In genomic region chr22:43272869-43273318, GRCh38 we compare ENCODE assay signal across 1 cellular context.
TF ChIP-seq lines count a peak whose summit lies in the region.

No MANE protein-coding gene starts in this region.

TF ChIP-seq in H1, 55 proteins besides CTCF, POLR2A, EP300 and RAD21:
- no peak for TF ChIP-seq SIRT6 (IDR thresholded peaks at IDR 0.05; ENCODE audit: low read length)
- no peak for TF ChIP-seq YY1 (IDR thresholded peaks at IDR 0.05; ENCODE audit: low read depth, low read length)
- no peak for TF ChIP-seq TEAD4 (IDR thresholded peaks at IDR 0.05; ENCODE audit: low read depth, low read length)
- no peak for TF ChIP-seq EZH2 (IDR thresholded peaks at IDR 0.05; ENCODE audit: low read depth, low read length, severe bottlenecking)
- TF ChIP-seq RXRA (IDR thresholded peaks at IDR 0.05; ENCODE audit: insufficient read depth, low read depth, low read length), result no peak
- no peak for TF ChIP-seq KDM1A (IDR thresholded peaks at IDR 0.05; ENCODE audit: borderline replicate concordance, low read length)
- TF ChIP-seq BCL11A (IDR thresholded peaks at IDR 0.05; ENCODE audit: low read depth in 2 of 2, low read length in 2 of 2), result no peak
- no peak for TF ChIP-seq ZNF274 (IDR thresholded peaks at IDR 0.05; ENCODE audit: borderline replicate concordance, extremely low read depth, low read length)
- TF ChIP-seq SP4 (IDR thresholded peaks at IDR 0.05; ENCODE audit: low read length), result no peak
- no peak for TF ChIP-seq CREB1 (IDR thresholded peaks at IDR 0.05)
- TF ChIP-seq RNF2 (IDR thresholded peaks at IDR 0.05; ENCODE audit: borderline replicate concordance, low read depth, low read length, missing control alignments, poor library complexity, severe bottlenecking), result no peak
- TF ChIP-seq TCF12 (IDR thresholded peaks at IDR 0.05; ENCODE audit: low read depth, low read length), result no peak
- no peak for TF ChIP-seq ASH2L (IDR thresholded peaks at IDR 0.05; ENCODE audit: low read length)
- no peak for TF ChIP-seq RFX5 (IDR thresholded peaks at IDR 0.05; ENCODE audit: borderline replicate concordance, low read depth, low read length)
- TF ChIP-seq SUZ12 (IDR thresholded peaks at IDR 0.05; ENCODE audit: low read length), result no peak
- no peak for TF ChIP-seq NRF1 (IDR thresholded peaks at IDR 0.05; ENCODE audit: low read depth, low read length)
- TF ChIP-seq HDAC6 (IDR thresholded peaks at IDR 0.05; ENCODE audit: low read depth, low read length), result no peak
TF ChIP-seq in H1: peak in this region for 0.
